In the genomic region with DNA sequence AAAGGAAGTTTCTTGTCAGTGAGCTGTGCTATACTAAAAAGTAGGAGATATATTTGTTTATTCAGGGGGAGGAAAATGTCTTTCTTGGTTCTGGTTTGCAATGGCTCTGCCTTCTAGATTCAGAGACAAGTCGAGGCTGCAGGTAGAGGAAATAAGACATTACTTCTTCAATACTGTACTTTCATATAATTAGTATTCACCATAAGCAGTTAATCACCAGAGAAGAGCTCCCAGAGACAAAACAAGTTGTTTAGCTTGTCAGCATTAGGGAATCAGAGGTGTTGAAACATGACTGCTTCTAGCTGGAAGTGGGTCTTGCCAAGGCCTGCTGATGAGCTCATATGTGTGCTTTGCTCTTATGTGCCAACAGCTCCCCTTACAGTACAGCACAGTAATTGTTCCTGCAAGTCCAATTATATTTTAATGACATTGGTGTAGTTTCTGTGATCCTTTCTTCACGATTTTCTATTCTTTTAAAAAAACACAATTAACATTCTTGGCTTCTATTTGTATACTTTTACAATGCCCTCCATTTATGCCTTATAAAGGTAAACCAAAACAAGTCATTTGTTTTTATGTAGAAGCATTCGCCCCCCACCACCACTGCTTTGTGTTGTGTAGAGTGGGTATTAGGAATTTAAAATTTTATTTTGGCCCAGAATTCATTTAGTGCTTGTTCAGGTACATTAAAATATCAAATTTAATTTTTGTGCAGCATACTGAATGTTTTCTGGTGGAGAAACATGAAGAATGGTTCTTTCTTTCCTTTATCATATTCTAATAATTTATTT, we compare ENCODE assay signal across 7 cellular contexts.
DNase-seq lines count a peak whose midpoint lies in the region; ATAC-seq and TF ChIP-seq lines count a peak whose summit lies in the region.

No MANE protein-coding gene starts in this region.

- H3K27ac ChIP-seq in HUES64 (ENCODE audit: low read depth, low read length), result peak overlapping the region; percentile 65

- no peak overlapping the region; the same call in 1 of the 2 replicates for H3K9ac ChIP-seq in HUES64 (ENCODE audit: low read depth, low read length)

- H3K4me3 Mint-ChIP-seq in activated naive CD8-positive, alpha-beta T cell treated with anti-CD3 and anti-CD28 coated beads, Interleukin-2, amount 50 U/mL, for 24 hours, result no peak overlapping the region
- H3K4me3 Mint-ChIP-seq in osteocyte (ENCODE audit: unreplicated experiment), result no peak overlapping the region

- H3K9me3 Mint-ChIP-seq in activated naive CD8-positive, alpha-beta T cell treated with anti-CD3 and anti-CD28 coated beads, Interleukin-2, amount 50 U/mL, for 24 hours, result no peaks in the 10 kb centered on the region
- H3K9me3 Mint-ChIP-seq in osteocyte (ENCODE audit: unreplicated experiment), result no peaks in the 10 kb centered on the region

- ATAC-seq in GM21619 (IDR thresholded peaks at IDR 0.05; ENCODE audit: unreplicated experiment), result peak; percentile 96
- peak; percentile 91 for ATAC-seq in activated naive CD8-positive, alpha-beta T cell treated with anti-CD3 and anti-CD28 coated beads, Interleukin-2, amount 50 U/mL, for 24 hours

- TF ChIP-seq CTCF in osteocyte (IDR thresholded peaks at IDR 0.05), result peak; percentile 88

- intact Hi-C loops in head of caudate nucleus (cut with DNase I), result loop anchor here (5.0 to 10.0 kb wide), 4 partner anchors 61 to 659 kb away; a partner anchor contains a TSS

- no peaks in the 10 kb centered on the region for H3K9me3 ChIP-seq in HUES64 (ENCODE audit: insufficient read depth, low read depth, low read length)

- H3K27me3 ChIP-seq in HUES64 (ENCODE audit: insufficient read depth, low read length), result no peaks in the 10 kb centered on the region

- H3K27me3 Mint-ChIP-seq in activated naive CD8-positive, alpha-beta T cell treated with anti-CD3 and anti-CD28 coated beads, Interleukin-2, amount 50 U/mL, for 24 hours, result no peaks in the 10 kb centered on the region
- H3K27me3 Mint-ChIP-seq in osteocyte (ENCODE audit: unreplicated experiment), result no peaks in the 10 kb centered on the region

- H3K27ac Mint-ChIP-seq in activated naive CD8-positive, alpha-beta T cell treated with anti-CD3 and anti-CD28 coated beads, Interleukin-2, amount 50 U/mL, for 24 hours, result no peak overlapping the region
- H3K27ac Mint-ChIP-seq in osteocyte (ENCODE audit: unreplicated experiment), result peak overlapping the region; percentile 85

- 0% methylated on average over 1 of the region's 3 CpGs for WGBS in HUES64

- peaks cover 6% of the 10 kb centered on the region for H3K4me1 Mint-ChIP-seq in activated naive CD8-positive, alpha-beta T cell treated with anti-CD3 and anti-CD28 coated beads, Interleukin-2, amount 50 U/mL, for 24 hours
- H3K4me1 Mint-ChIP-seq in osteocyte (ENCODE audit: unreplicated experiment), result peaks cover 38% of the 10 kb centered on the region

- peaks cover 56% of the 10 kb centered on the region for H3K4me1 ChIP-seq in HUES64 (ENCODE audit: insufficient read depth, low read length)

- H3K36me3 ChIP-seq in HUES64 (ENCODE audit: insufficient read depth, low read length), result no peaks in the 10 kb centered on the region

- DNase-seq in GM04504 (ENCODE audit: low read depth) (peak; percentile 85), NOMO-1 treated with dmso at 0.1 percent for 144 hours (lab: John Stamatoyannopoulos, UW; ENCODE audit: unreplicated experiment) (peak; percentile 75), head of caudate nucleus (peak in 41 of 42 donors; percentile 15 to 91 (median 68)), osteocyte (ENCODE audit: extremely low spot score, unreplicated experiment) (no peak)
- no peak for DNase-seq in activated naive CD8-positive, alpha-beta T cell treated with anti-CD3 and anti-CD28 coated beads, Interleukin-2, amount 50 U/mL, for 24 hours

- H3K36me3 Mint-ChIP-seq in activated naive CD8-positive, alpha-beta T cell treated with anti-CD3 and anti-CD28 coated beads, Interleukin-2, amount 50 U/mL, for 24 hours (ENCODE audit: low read depth), result no peaks in the 10 kb centered on the region
- no peaks in the 10 kb centered on the region for H3K36me3 Mint-ChIP-seq in osteocyte (ENCODE audit: unreplicated experiment)

- H3K4me3 ChIP-seq in HUES64 (ENCODE audit: low read length), result no peak overlapping the region

Comparison
In these comparisons a context has a peak if more than half of its experiments do, and no peak if none do; other contexts are left out.
1. DNase-seq: peak in GM04504 (single experiment), NOMO-1 treated with dmso at 0.1 percent for 144 hours (single experiment) and head of caudate nucleus (41 of 42); none in activated naive CD8-positive, alpha-beta T cell treated with anti-CD3 and anti-CD28 coated beads, Interleukin-2, amount 50 U/mL, for 24 hours (single experiment) and osteocyte (single experiment).